In genomic region chr5:158946771-158947170, GRCh38 we compare ENCODE assay signal across 8 cellular contexts.
A peak's percentile ranks its signal among the peaks of the same experiment; 100 is the strongest.
DNase-seq lines count a peak whose midpoint lies in the region; ATAC-seq and TF ChIP-seq lines count a peak whose summit lies in the region.
"Not testable (repeated sequence)": the region's sequence is repeated elsewhere in the genome, so short reads cannot be mapped to it uniquely, and the experiment has no call there.

No MANE protein-coding gene starts in this region.

- H4K20me1 ChIP-seq in BLaER1, result peaks cover 98% of the 10 kb centered on the region
- not testable (repeated sequence) for H4K20me1 ChIP-seq in H9 (ENCODE audit: control insufficient read depth, insufficient read depth, insufficient read length); OCI-LY1 (ENCODE audit: insufficient read depth, low read length)

- CTCF ChIA-PET in activated B cell treated with CpG ODN at 0.5 μM for 24 hours (lab: Charles Lee), result not testable (repeated sequence)

- not testable (repeated sequence) for H4K5ac ChIP-seq in H9 (ENCODE audit: insufficient read length, low read depth, low read length)

- peaks cover 20 to 22% of the 10 kb centered on the region in 2 experiments for H3K4me1 Mint-ChIP-seq in H9
- H3K4me1 Mint-ChIP-seq in activated B cell treated with CpG ODN at 0.5 μM for 24 hours, result peaks cover 95% of the 10 kb centered on the region
- H3K4me1 Mint-ChIP-seq in endothelial cell (ENCODE audit: unreplicated experiment), result peaks cover 10% of the 10 kb centered on the region
- H3K4me1 Mint-ChIP-seq in memory B cell, result peaks cover 44% of the 10 kb centered on the region
- H3K4me1 Mint-ChIP-seq in stimulated activated memory B cell treated with anti-CD40 and anti-IgM and Interleukin-4, amounts not matched to agents 10 μg/mL and 1 μg/mL and 100 μg/mL, for 72 hours, result peaks cover 95% of the 10 kb centered on the region

- H3K27ac Mint-ChIP-seq in H9; endothelial cell (ENCODE audit: unreplicated experiment); memory B cell: not testable (repeated sequence)
- H3K27ac Mint-ChIP-seq in activated B cell treated with CpG ODN at 0.5 μM for 24 hours, result peak overlapping the region; percentile 61
- peak overlapping the region; percentile 72 for H3K27ac Mint-ChIP-seq in stimulated activated memory B cell treated with anti-CD40 and anti-IgM and Interleukin-4, amounts not matched to agents 10 μg/mL and 1 μg/mL and 100 μg/mL, for 72 hours

- not testable (repeated sequence) for H3K9ac ChIP-seq in BLaER1; H9 (ENCODE audit: extremely low read depth, insufficient read length, low read length); OCI-LY1 (ENCODE audit: low read length)

- peak overlapping the region; percentile 41 for H3K4me2 ChIP-seq in BLaER1
- H3K4me2 ChIP-seq in H9 (ENCODE audit: insufficient read depth, insufficient read length, low read length); OCI-LY1 (ENCODE audit: low read length): not testable (repeated sequence)

- H3F3A ChIP-seq in OCI-LY1 (ENCODE audit: insufficient read depth, low read length), result not testable (repeated sequence)

- peaks cover 86% of the 10 kb centered on the region for H3K36me3 ChIP-seq in BLaER1
- H3K36me3 ChIP-seq in OCI-LY1 (ENCODE audit: insufficient read depth, low read length), result peaks cover 14% of the 10 kb centered on the region

- intact Hi-C loops in activated B cell treated with CpG ODN at 0.5 μM for 24 hours (cut with micrococcal nuclease), result not testable (repeated sequence)

- not testable (repeated sequence) for H3K56ac ChIP-seq in H9 (ENCODE audit: insufficient read length, low read depth, low read length)

- not testable (repeated sequence) for H2BK120ac ChIP-seq in H9 (ENCODE audit: low read depth, low read length, poor library complexity, severe bottlenecking)

- POLR2A ChIA-PET in activated B cell treated with CpG ODN at 0.5 μM for 24 hours (lab: Charles Lee), result interaction anchor here (0.7 to 1.8 kb wide), 6 partner anchors 11 to 160 kb away, joined by 3 to 5 read pairs (median 4); no protein-coding TSS in a partner anchor

- not testable (repeated sequence) for H3T11ph ChIP-seq in H9 (ENCODE audit: low read length)

- not testable (repeated sequence) for H2BK5ac ChIP-seq in H9 (ENCODE audit: insufficient read length, low read length)

- H2BK15ac ChIP-seq in H9 (ENCODE audit: low read depth, low read length), result not testable (repeated sequence)

- not testable (repeated sequence) for H2AK5ac ChIP-seq in H9 (ENCODE audit: insufficient read length, low read length)

- H3K4me1 ChIP-seq in BLaER1 (peaks cover 92% of the 10 kb centered on the region), OCI-LY1 (ENCODE audit: insufficient read depth, low read length, severe bottlenecking) (peaks cover 45% of the 10 kb centered on the region)
- not testable (repeated sequence) for H3K4me1 ChIP-seq in H9 (ENCODE audit: insufficient read depth, low read length)

- DNase-seq in GM12865 (ENCODE audit: low read depth), result peak; percentile 71
- peak; percentile 79 for DNase-seq in H9
- not testable (repeated sequence) for DNase-seq in activated B cell treated with CpG ODN at 0.5 μM for 24 hours; memory B cell (ENCODE audit: low spot score in 2 of 2)
- peak; percentile 5 for DNase-seq in endothelial cell (ENCODE audit: low spot score)

- H3K4me3 ChIP-seq in BLaER1; GM12865 (ENCODE audit: low read depth, low read length); OCI-LY1 (ENCODE audit: low read depth, low read length, poor library complexity, severe bottlenecking): not testable (repeated sequence)

- H4K8ac ChIP-seq in H9 (replicated peaks; ENCODE audit: insufficient read length, low read depth, low read length), result not testable (repeated sequence)

- H2BK20ac ChIP-seq in H9 (ENCODE audit: low read depth, low read length, poor library complexity, severe bottlenecking), result not testable (repeated sequence)

- not testable (repeated sequence) for H3K27me3 ChIP-seq in BLaER1; H9 (ENCODE audit: insufficient read depth, low read length); OCI-LY1 (ENCODE audit: insufficient read depth, low read length)

- H2BK12ac ChIP-seq in H9 (ENCODE audit: insufficient read length, low read depth, low read length), result not testable (repeated sequence)

- H3K14ac ChIP-seq in H9 (ENCODE audit: insufficient read depth, low read length), result not testable (repeated sequence)

- not testable (repeated sequence) for H4K91ac ChIP-seq in H9 (ENCODE audit: insufficient read length, low read depth, low read length)

- H3K27ac ChIP-seq in BLaER1; H9 (ENCODE audit: insufficient read length, low read depth, low read length): not testable (repeated sequence)
- peak overlapping the region; percentile 37 for H3K27ac ChIP-seq in OCI-LY1 (ENCODE audit: low read depth, low read length, poor library complexity, severe bottlenecking)

- not testable (repeated sequence) for H3K9me3 Mint-ChIP-seq in H9; activated B cell treated with CpG ODN at 0.5 μM for 24 hours; endothelial cell (ENCODE audit: unreplicated experiment); memory B cell; stimulated activated memory B cell treated with anti-CD40 and anti-IgM and Interleukin-4, amounts not matched to agents 10 μg/mL and 1 μg/mL and 100 μg/mL, for 72 hours

- peaks cover 84% of the 10 kb centered on the region for H3K27me3 Mint-ChIP-seq in H9 (ENCODE audit: low read depth)
- not testable (repeated sequence) for H3K27me3 Mint-ChIP-seq in activated B cell treated with CpG ODN at 0.5 μM for 24 hours; endothelial cell (ENCODE audit: unreplicated experiment); memory B cell; stimulated activated memory B cell treated with anti-CD40 and anti-IgM and Interleukin-4, amounts not matched to agents 10 μg/mL and 1 μg/mL and 100 μg/mL, for 72 hours

- H3K9me2 ChIP-seq in OCI-LY1 (ENCODE audit: low read depth, low read length), result not testable (repeated sequence)

- H3K4me3 Mint-ChIP-seq in H9; activated B cell treated with CpG ODN at 0.5 μM for 24 hours; endothelial cell (ENCODE audit: unreplicated experiment); memory B cell; stimulated activated memory B cell treated with anti-CD40 and anti-IgM and Interleukin-4, amounts not matched to agents 10 μg/mL and 1 μg/mL and 100 μg/mL, for 72 hours: not testable (repeated sequence)

- WGBS in H9 (ENCODE audit: extremely low coverage, insufficient read length, low lambda C conversion rate), result no CpG with 5 or more reads among the region's 2 CpGs

- H3K79me2 ChIP-seq in H9 (ENCODE audit: insufficient read depth, low read length), result not testable (repeated sequence)
- H3K79me2 ChIP-seq in OCI-LY1 (ENCODE audit: insufficient read depth, low read length), result peaks cover 27% of the 10 kb centered on the region

- not testable (repeated sequence) for H3K79me1 ChIP-seq in H9 (ENCODE audit: insufficient read depth, low read depth, low read length, poor library complexity, severe bottlenecking)

- not testable (repeated sequence) for H3K18ac ChIP-seq in H9 (ENCODE audit: insufficient read length, low read depth, low read length)

- H2AFZ ChIP-seq in H9 (ENCODE audit: low read length); OCI-LY1 (ENCODE audit: low read length): not testable (repeated sequence)

- not testable (repeated sequence) for ATAC-seq in activated B cell treated with CpG ODN at 0.5 μM for 24 hours (ENCODE audit: low read depth); stimulated activated memory B cell treated with anti-CD40 and anti-IgM and Interleukin-4, amounts not matched to agents 10 μg/mL and 1 μg/mL and 100 μg/mL, for 72 hours
- ATAC-seq in memory B cell (ENCODE audit: low read depth), result peak; percentile 59

- TF ChIP-seq CTCF in GM12865 (IDR thresholded peaks at IDR 0.05; ENCODE audit: insufficient read depth, low read depth, low read length, missing control alignments), result peak; percentile 6
- TF ChIP-seq CTCF in H9 (conservative IDR thresholded peaks at IDR 0.05), result peak; percentile 61; the same call in 2 of the 3 replicates
- peak; percentile 14; the same call in 1 of the 2 replicates for TF ChIP-seq CTCF in OCI-LY1 (IDR thresholded peaks at IDR 0.05; ENCODE audit: low read length)
- TF ChIP-seq CTCF in activated B cell treated with CpG ODN at 0.5 μM for 24 hours (IDR thresholded peaks at IDR 0.05); endothelial cell (IDR thresholded peaks at IDR 0.05; ENCODE audit: unreplicated experiment): not testable (repeated sequence)

- not testable (repeated sequence) for H3K9me3 ChIP-seq in BLaER1; H9 (ENCODE audit: control insufficient read depth, low read depth, low read length); OCI-LY1 (ENCODE audit: low read length)

- H3K4ac ChIP-seq in H9 (ENCODE audit: low read depth, low read length), result not testable (repeated sequence)

- H3K23ac ChIP-seq in H9 (ENCODE audit: insufficient read length, low read depth, low read length), result not testable (repeated sequence)

- H3K23me2 ChIP-seq in H9 (ENCODE audit: insufficient read length, low read depth, low read length, poor library complexity, severe bottlenecking), result not testable (repeated sequence)

- H3K36me3 Mint-ChIP-seq in H9 (ENCODE audit: insufficient read depth in 1 of 3, low read depth in 3 of 3); endothelial cell (ENCODE audit: low read depth, unreplicated experiment): not testable (repeated sequence)
- H3K36me3 Mint-ChIP-seq in activated B cell treated with CpG ODN at 0.5 μM for 24 hours (ENCODE audit: low read depth) (peaks cover 45% of the 10 kb centered on the region), memory B cell (peaks cover 11% of the 10 kb centered on the region)
- H3K36me3 Mint-ChIP-seq in stimulated activated memory B cell treated with anti-CD40 and anti-IgM and Interleukin-4, amounts not matched to agents 10 μg/mL and 1 μg/mL and 100 μg/mL, for 72 hours, result peaks cover 27% of the 10 kb centered on the region
